Comparison of ENCODE assay signal across 16 cellular contexts in genomic region chr2:230899287-230899686, GRCh38. TPM values are rescaled to one million over a fixed set of nuclear protein-coding genes. Genes with fewer than 3 reads are reported as not detected.
DNase-seq lines count a peak whose midpoint lies in the region; ATAC-seq and TF ChIP-seq lines count a peak whose summit lies in the region.
"Had no signal": no experiment of that assay in that cellular context is flagged by ENCODE, and none has a peak within 500 bp of the region (broad histone marks: within the 10 kb centered on the region; RNA-seq: fewer than 3 reads in every experiment).

No MANE protein-coding gene starts in this region.

- no peak for TF ChIP-seq EP300 in tibial nerve (IDR thresholded peaks at IDR 0.05)

- H3K4me1 ChIP-seq in A673 (ENCODE audit: insufficient read depth, low read length, poor library complexity, severe bottlenecking) (no peaks in the 10 kb centered on the region), tibial nerve (peaks cover 0 to 8% (median 0%) of the 10 kb centered on the region in 4 donors)

- 15 to 42% methylated on average over 5 of the region's 5 CpGs for WGBS in tibial nerve, 2 donors

- H3K27me3 ChIP-seq in A673 (replicated peaks; ENCODE audit: insufficient read depth, low read depth, low read length, poor library complexity): no peaks in the 10 kb centered on the region
- no peaks in the 10 kb centered on the region for H3K27me3 ChIP-seq in tibial nerve
- H3K27me3 ChIP-seq: thyroid gland had no signal

- POLR2A ChIA-PET in activated CD4-positive, alpha-beta T cell treated with anti-CD3 and anti-CD28 coated beads, Interleukin-2, amount 10 ng/mL, durations not matched to agents 7 days and 5 days (lab: Charles Lee): no interaction called here
- POLR2A ChIA-PET in A673 (lab: Charles Lee; ENCODE audit: low non-redundant PET): no interaction called here

- DNase-seq in activated CD4-positive, alpha-beta T cell treated with anti-CD3 and anti-CD28 coated beads, Interleukin-2, amount 10 ng/mL, durations not matched to agents 7 days and 5 days: peak; percentile 3
- no peak for DNase-seq in activated CD4-positive, alpha-beta T cell treated with anti-CD3 and anti-CD28 coated beads, Interleukin-2, amount 10 ng/mL, durations not matched to agents 24 days and 14 days
- DNase-seq in activated CD8-positive, alpha-beta memory T cell treated with anti-CD3 and anti-CD28 coated beads, Interleukin-2, amount 10 ng/mL, durations not matched to agents 7 days and 5 days: peak; percentile 33
- DNase-seq in left lobe of liver (ENCODE audit: low spot score) (peak; percentile 29), A673 (ENCODE audit: low spot score) (no peak), tibial nerve (ENCODE audit: low spot score in 2 of 2) (no peak), dedifferentiated amniotic fluid mesenchymal stem cell (ENCODE audit: extremely low spot score) (no peak)
- DNase-seq: activated CD4-positive, alpha-beta T cell treated with anti-CD3 and anti-CD28 coated beads for 1 hour; Calu3; left cardiac atrium; NCI-H446; PC-9; thyroid gland had no signal

- no peak for TF ChIP-seq CTCF in A673 (conservative IDR thresholded peaks at IDR 0.05; ENCODE audit: low read depth, low read length)
- TF ChIP-seq CTCF in tibial nerve (IDR thresholded peaks at IDR 0.05): no peak

- no TSS peak for BruUV-seq in A673 (replicated peaks; lab: Mats Ljungman, UMichigan)

- TF ChIP-seq POLR2A in tibial nerve (IDR thresholded peaks at IDR 0.05): no peak

- H3K4me1 Mint-ChIP-seq in activated CD4-positive, alpha-beta T cell treated with anti-CD3 and anti-CD28 coated beads, Interleukin-2, amount 10 ng/mL, durations not matched to agents 7 days and 5 days: peaks cover 22% of the 10 kb centered on the region
- peaks cover 9% of the 10 kb centered on the region for H3K4me1 Mint-ChIP-seq in activated CD4-positive, alpha-beta T cell treated with anti-CD3 and anti-CD28 coated beads, Interleukin-2, amount 10 ng/mL, durations not matched to agents 24 days and 14 days
- H3K4me1 Mint-ChIP-seq in activated CD8-positive, alpha-beta memory T cell treated with anti-CD3 and anti-CD28 coated beads, Interleukin-2, amount 10 ng/mL, durations not matched to agents 7 days and 5 days: peaks cover 50% of the 10 kb centered on the region
- H3K4me1 Mint-ChIP-seq in stimulated activated naive CD8-positive, alpha-beta T cell treated with anti-CD3 and anti-CD28 coated beads, Interleukin-15, Interleukin-2, amounts not matched to agents 100 ng/mL and 50 ng/mL, for 24 hours (ENCODE audit: low read depth): peaks cover 62% of the 10 kb centered on the region

- intact Hi-C loops in activated CD4-positive, alpha-beta T cell treated with anti-CD3 and anti-CD28 coated beads, Interleukin-2, amount 10 ng/mL, durations not matched to agents 24 days and 14 days (cut with micrococcal nuclease): no loop called here
- intact Hi-C loops in A673 (cut with micrococcal nuclease; ENCODE audit: unreplicated experiment): no loop called here

- no peaks in the 10 kb centered on the region for H3K36me3 Mint-ChIP-seq in activated CD4-positive, alpha-beta T cell treated with anti-CD3 and anti-CD28 coated beads, Interleukin-2, amount 10 ng/mL, durations not matched to agents 7 days and 5 days (ENCODE audit: low read depth)
- no peaks in the 10 kb centered on the region for H3K36me3 Mint-ChIP-seq in activated CD4-positive, alpha-beta T cell treated with anti-CD3 and anti-CD28 coated beads, Interleukin-2, amount 10 ng/mL, durations not matched to agents 24 days and 14 days (ENCODE audit: low read depth)
- no peaks in the 10 kb centered on the region for H3K36me3 Mint-ChIP-seq in activated CD8-positive, alpha-beta memory T cell treated with anti-CD3 and anti-CD28 coated beads, Interleukin-2, amount 10 ng/mL, durations not matched to agents 7 days and 5 days
- H3K36me3 Mint-ChIP-seq in stimulated activated naive CD8-positive, alpha-beta T cell treated with anti-CD3 and anti-CD28 coated beads, Interleukin-15, Interleukin-2, amounts not matched to agents 100 ng/mL and 50 ng/mL, for 24 hours (ENCODE audit: low read depth): no peaks in the 10 kb centered on the region
- H3K36me3 Mint-ChIP-seq: naive thymus-derived CD8-positive, alpha-beta T cell had no signal

- H3K36me3 ChIP-seq in A673 (ENCODE audit: insufficient read depth, low read length, poor library complexity, severe bottlenecking): no peaks in the 10 kb centered on the region
- no peaks in the 10 kb centered on the region for H3K36me3 ChIP-seq in tibial nerve
- H3K36me3 ChIP-seq: thyroid gland had no signal

- CTCF ChIA-PET in activated CD4-positive, alpha-beta T cell treated with anti-CD3 and anti-CD28 coated beads, Interleukin-2, amount 10 ng/mL, durations not matched to agents 7 days and 5 days (lab: Charles Lee): interaction anchor here (4.9 kb wide), 1 partner anchor 88 kb away, joined by 31 read pairs; no protein-coding TSS in a partner anchor
- CTCF ChIA-PET in activated CD8-positive, alpha-beta memory T cell treated with anti-CD3 and anti-CD28 coated beads, Interleukin-2, amount 10 ng/mL, durations not matched to agents 7 days and 5 days (lab: Charles Lee): interaction anchor here (1.8 to 22.6 kb wide), 3 partner anchors 21 to 86 kb away, joined by 5 to 309 read pairs (median 11); partner anchors contain the start of gene GPR55
- CTCF ChIA-PET in A673 (lab: Charles Lee): interaction anchor here (0.6 to 1.7 kb wide), 2 partner anchors 56 to 75 kb away, joined by 3 to 4 read pairs; no protein-coding TSS in a partner anchor

- peaks cover 15% of the 10 kb centered on the region for H3K27me3 Mint-ChIP-seq in activated CD4-positive, alpha-beta T cell treated with anti-CD3 and anti-CD28 coated beads, Interleukin-2, amount 10 ng/mL, durations not matched to agents 7 days and 5 days
- peaks cover 50% of the 10 kb centered on the region for H3K27me3 Mint-ChIP-seq in activated CD4-positive, alpha-beta T cell treated with anti-CD3 and anti-CD28 coated beads, Interleukin-2, amount 10 ng/mL, durations not matched to agents 24 days and 14 days
- H3K27me3 Mint-ChIP-seq in activated CD8-positive, alpha-beta memory T cell treated with anti-CD3 and anti-CD28 coated beads, Interleukin-2, amount 10 ng/mL, durations not matched to agents 7 days and 5 days: peaks cover 36% of the 10 kb centered on the region
- H3K27me3 Mint-ChIP-seq in stimulated activated naive CD8-positive, alpha-beta T cell treated with anti-CD3 and anti-CD28 coated beads, Interleukin-15, Interleukin-2, amounts not matched to agents 100 ng/mL and 50 ng/mL, for 24 hours: peaks cover 6% of the 10 kb centered on the region

- H3K9me3 ChIP-seq in A673 (ENCODE audit: low read depth, low read length, poor library complexity, severe bottlenecking): no peaks in the 10 kb centered on the region
- H3K9me3 ChIP-seq in tibial nerve: no peaks in the 10 kb centered on the region
- H3K9me3 ChIP-seq: thyroid gland had no signal

- no peak overlapping the region for H3K27ac ChIP-seq in A673 (ENCODE audit: low read depth, low read length, poor library complexity, severe bottlenecking)
- no peak overlapping the region for H3K27ac ChIP-seq in tibial nerve
- H3K27ac ChIP-seq: PC-9, thyroid gland had no signal

- ATAC-seq in activated CD8-positive, alpha-beta memory T cell treated with anti-CD3 and anti-CD28 coated beads, Interleukin-2, amount 10 ng/mL, durations not matched to agents 7 days and 5 days: no peak
- ATAC-seq in left lobe of liver: no peak
- ATAC-seq: left cardiac atrium; naive thymus-derived CD8-positive, alpha-beta T cell had no signal

- H3K27ac Mint-ChIP-seq in activated CD4-positive, alpha-beta T cell treated with anti-CD3 and anti-CD28 coated beads, Interleukin-2, amount 10 ng/mL, durations not matched to agents 7 days and 5 days: no peak overlapping the region
- no peak overlapping the region for H3K27ac Mint-ChIP-seq in activated CD4-positive, alpha-beta T cell treated with anti-CD3 and anti-CD28 coated beads, Interleukin-2, amount 10 ng/mL, durations not matched to agents 24 days and 14 days
- no peak overlapping the region for H3K27ac Mint-ChIP-seq in activated CD8-positive, alpha-beta memory T cell treated with anti-CD3 and anti-CD28 coated beads, Interleukin-2, amount 10 ng/mL, durations not matched to agents 7 days and 5 days
- H3K27ac Mint-ChIP-seq in stimulated activated naive CD8-positive, alpha-beta T cell treated with anti-CD3 and anti-CD28 coated beads, Interleukin-15, Interleukin-2, amounts not matched to agents 100 ng/mL and 50 ng/mL, for 24 hours: peak overlapping the region; percentile 65

- H3K9me3 Mint-ChIP-seq in activated CD4-positive, alpha-beta T cell treated with anti-CD3 and anti-CD28 coated beads, Interleukin-2, amount 10 ng/mL, durations not matched to agents 7 days and 5 days: no peaks in the 10 kb centered on the region
- H3K9me3 Mint-ChIP-seq in activated CD4-positive, alpha-beta T cell treated with anti-CD3 and anti-CD28 coated beads, Interleukin-2, amount 10 ng/mL, durations not matched to agents 24 days and 14 days: no peaks in the 10 kb centered on the region
- H3K9me3 Mint-ChIP-seq in activated CD8-positive, alpha-beta memory T cell treated with anti-CD3 and anti-CD28 coated beads, Interleukin-2, amount 10 ng/mL, durations not matched to agents 7 days and 5 days (ENCODE audit: low read depth): no peaks in the 10 kb centered on the region
- H3K9me3 Mint-ChIP-seq in stimulated activated naive CD8-positive, alpha-beta T cell treated with anti-CD3 and anti-CD28 coated beads, Interleukin-15, Interleukin-2, amounts not matched to agents 100 ng/mL and 50 ng/mL, for 24 hours: no peaks in the 10 kb centered on the region
- H3K9me3 Mint-ChIP-seq: naive thymus-derived CD8-positive, alpha-beta T cell had no signal

- no peak overlapping the region for H3K4me3 ChIP-seq in A673 (ENCODE audit: low read depth, low read length, poor library complexity, severe bottlenecking)
- H3K4me3 ChIP-seq in tibial nerve: no peak overlapping the region
- H3K4me3 ChIP-seq: PC-9, thyroid gland had no signal

- H3K4me3 Mint-ChIP-seq in activated CD4-positive, alpha-beta T cell treated with anti-CD3 and anti-CD28 coated beads, Interleukin-2, amount 10 ng/mL, durations not matched to agents 7 days and 5 days: no peak overlapping the region
- H3K4me3 Mint-ChIP-seq in activated CD4-positive, alpha-beta T cell treated with anti-CD3 and anti-CD28 coated beads, Interleukin-2, amount 10 ng/mL, durations not matched to agents 24 days and 14 days: no peak overlapping the region
- H3K4me3 Mint-ChIP-seq in activated CD8-positive, alpha-beta memory T cell treated with anti-CD3 and anti-CD28 coated beads, Interleukin-2, amount 10 ng/mL, durations not matched to agents 7 days and 5 days: no peak overlapping the region
- H3K4me3 Mint-ChIP-seq in stimulated activated naive CD8-positive, alpha-beta T cell treated with anti-CD3 and anti-CD28 coated beads, Interleukin-15, Interleukin-2, amounts not matched to agents 100 ng/mL and 50 ng/mL, for 24 hours: no peak overlapping the region
- H3K4me3 Mint-ChIP-seq: naive thymus-derived CD8-positive, alpha-beta T cell had no signal

RNA-seq across cellular contexts. Expression of gene GPR55, which starts 25.8 kb away (rescaled TPM):
- total RNA-seq in activated CD4-positive, alpha-beta T cell treated with anti-CD3 and anti-CD28 coated beads, Interleukin-2, amount 10 ng/mL, durations not matched to agents 7 days and 5 days: 1 to 10 TPM; 9.2 to 9.4 TPM
- total RNA-seq in activated CD4-positive, alpha-beta T cell treated with anti-CD3 and anti-CD28 coated beads, Interleukin-2, amount 10 ng/mL, durations not matched to agents 24 days and 14 days: 0.23 and 0.38 TPM in 2 replicates
- total RNA-seq in activated CD8-positive, alpha-beta memory T cell treated with anti-CD3 and anti-CD28 coated beads, Interleukin-2, amount 10 ng/mL, durations not matched to agents 7 days and 5 days: 10 to 100 TPM; 42.1 to 58.8 TPM
- total RNA-seq in left lobe of liver (not detected), A673 (2021) (0.19 TPM in 1 of 2 replicates, not detected in the other), tibial nerve (under 1 TPM in 1 of 4 donors, not detected in 3; 0.21 TPM)
- total RNA-seq: Calu3, glomerular endothelial cell, PC-9 had no signal

RNA-seq across cellular contexts. Expression of gene ITM2C, which starts 34.5 kb away (rescaled TPM):
- 10 to 100 TPM; 29.4 to 30.4 TPM for total RNA-seq in activated CD4-positive, alpha-beta T cell treated with anti-CD3 and anti-CD28 coated beads, Interleukin-2, amount 10 ng/mL, durations not matched to agents 7 days and 5 days
- 8.3 and 10.3 TPM in 2 replicates for total RNA-seq in activated CD4-positive, alpha-beta T cell treated with anti-CD3 and anti-CD28 coated beads, Interleukin-2, amount 10 ng/mL, durations not matched to agents 24 days and 14 days
- 100 to 1,000 TPM in 1 of 2 experiments, 10 to 100 TPM in 1; 65.1 to 115 TPM for total RNA-seq in activated CD8-positive, alpha-beta memory T cell treated with anti-CD3 and anti-CD28 coated beads, Interleukin-2, amount 10 ng/mL, durations not matched to agents 7 days and 5 days
- total RNA-seq in left lobe of liver: 14.2 TPM
- total RNA-seq in A673 (2021): 283 and 293 TPM in 2 replicates
- 100 to 1,000 TPM in 3 of 4 donors, 10 to 100 TPM in 1; 80.1 to 146 (median 128) TPM for total RNA-seq in tibial nerve

Comparison
In these comparisons a context has a peak if more than half of its experiments do, and no peak if none do; other contexts are left out.
1. DNase-seq: peak in activated CD4-positive, alpha-beta T cell treated with anti-CD3 and anti-CD28 coated beads, Interleukin-2, amount 10 ng/mL, durations not matched to agents 7 days and 5 days (single experiment), activated CD8-positive, alpha-beta memory T cell treated with anti-CD3 and anti-CD28 coated beads, Interleukin-2, amount 10 ng/mL, durations not matched to agents 7 days and 5 days (single experiment) and left lobe of liver (single experiment); none in activated CD4-positive, alpha-beta T cell treated with anti-CD3 and anti-CD28 coated beads, Interleukin-2, amount 10 ng/mL, durations not matched to agents 24 days and 14 days (single experiment), A673 (single experiment), tibial nerve (0 of 2) and dedifferentiated amniotic fluid mesenchymal stem cell (single experiment).
2. RNA of gene GPR55, which starts 25.8 kb away (total RNA-seq): 42.1 to 58.8 TPM in activated CD8-positive, alpha-beta memory T cell treated with anti-CD3 and anti-CD28 coated beads, Interleukin-2, amount 10 ng/mL, durations not matched to agents 7 days and 5 days; 9.2 to 9.4 TPM in activated CD4-positive, alpha-beta T cell treated with anti-CD3 and anti-CD28 coated beads, Interleukin-2, amount 10 ng/mL, durations not matched to agents 7 days and 5 days, 0.23 to 0.38 TPM in activated CD4-positive, alpha-beta T cell treated with anti-CD3 and anti-CD28 coated beads, Interleukin-2, amount 10 ng/mL, durations not matched to agents 24 days and 14 days, 0.19 TPM in A673, not detected in left lobe of liver (single experiment) and 0.21 TPM in tibial nerve; every median in the first group is over 4 times any median in the second.